In the genomic region with DNA sequence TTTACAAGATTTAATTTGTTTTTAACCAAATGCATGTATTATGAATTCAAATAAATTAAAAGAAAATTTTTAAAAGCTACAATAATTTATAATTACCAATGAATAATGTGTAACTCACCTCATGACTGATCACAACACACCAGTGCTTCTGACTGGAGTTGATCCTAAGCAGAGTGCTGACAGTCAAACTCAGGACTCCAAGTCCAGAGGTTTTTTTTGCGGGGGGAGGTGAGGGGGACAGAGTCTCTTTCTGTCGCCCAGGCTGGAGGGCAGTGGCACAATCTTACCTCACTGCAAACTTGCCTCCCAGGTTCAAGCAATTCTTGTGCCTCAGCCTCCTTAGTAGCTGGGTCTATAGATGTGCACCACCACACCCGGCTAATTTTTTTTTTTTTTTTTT, we compare ENCODE assay signal across 1 cellular context.
TF ChIP-seq lines count a peak whose summit lies in the region.

No MANE protein-coding gene starts in this region.

TF ChIP-seq in HepG2, 621 proteins besides CTCF, POLR2A, EP300 and RAD21 (continued from another document):
- TF ChIP-seq, protein P1, sequence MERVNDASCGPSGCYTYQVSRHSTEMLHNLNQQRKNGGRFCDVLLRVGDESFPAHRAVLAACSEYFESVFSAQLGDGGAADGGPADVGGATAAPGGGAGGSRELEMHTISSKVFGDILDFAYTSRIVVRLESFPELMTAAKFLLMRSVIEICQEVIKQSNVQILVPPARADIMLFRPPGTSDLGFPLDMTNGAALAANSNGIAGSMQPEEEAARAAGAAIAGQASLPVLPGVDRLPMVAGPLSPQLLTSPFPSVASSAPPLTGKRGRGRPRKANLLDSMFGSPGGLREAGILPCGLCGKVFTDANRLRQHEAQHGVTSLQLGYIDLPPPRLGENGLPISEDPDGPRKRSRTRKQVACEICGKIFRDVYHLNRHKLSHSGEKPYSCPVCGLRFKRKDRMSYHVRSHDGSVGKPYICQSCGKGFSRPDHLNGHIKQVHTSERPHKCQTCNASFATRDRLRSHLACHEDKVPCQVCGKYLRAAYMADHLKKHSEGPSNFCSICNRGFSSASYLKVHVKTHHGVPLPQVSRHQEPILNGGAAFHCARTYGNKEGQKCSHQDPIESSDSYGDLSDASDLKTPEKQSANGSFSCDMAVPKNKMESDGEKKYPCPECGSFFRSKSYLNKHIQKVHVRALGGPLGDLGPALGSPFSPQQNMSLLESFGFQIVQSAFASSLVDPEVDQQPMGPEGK (CRISPR knock-in tag; IDR thresholded peaks at IDR 0.05): peak; percentile 54; the same call in 1 of the 2 replicates
- TF ChIP-seq, protein P2, sequence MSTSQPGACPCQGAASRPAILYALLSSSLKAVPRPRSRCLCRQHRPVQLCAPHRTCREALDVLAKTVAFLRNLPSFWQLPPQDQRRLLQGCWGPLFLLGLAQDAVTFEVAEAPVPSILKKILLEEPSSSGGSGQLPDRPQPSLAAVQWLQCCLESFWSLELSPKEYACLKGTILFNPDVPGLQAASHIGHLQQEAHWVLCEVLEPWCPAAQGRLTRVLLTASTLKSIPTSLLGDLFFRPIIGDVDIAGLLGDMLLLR (CRISPR knock-in tag; IDR thresholded peaks at IDR 0.05): no peak
- no peak for TF ChIP-seq KLF13 (CRISPR knock-in tag; IDR thresholded peaks at IDR 0.05)
- no peak for TF ChIP-seq ZNF292 (CRISPR knock-in tag; IDR thresholded peaks at IDR 0.05; ENCODE audit: borderline replicate concordance, low read depth)
- TF ChIP-seq, protein P3, sequence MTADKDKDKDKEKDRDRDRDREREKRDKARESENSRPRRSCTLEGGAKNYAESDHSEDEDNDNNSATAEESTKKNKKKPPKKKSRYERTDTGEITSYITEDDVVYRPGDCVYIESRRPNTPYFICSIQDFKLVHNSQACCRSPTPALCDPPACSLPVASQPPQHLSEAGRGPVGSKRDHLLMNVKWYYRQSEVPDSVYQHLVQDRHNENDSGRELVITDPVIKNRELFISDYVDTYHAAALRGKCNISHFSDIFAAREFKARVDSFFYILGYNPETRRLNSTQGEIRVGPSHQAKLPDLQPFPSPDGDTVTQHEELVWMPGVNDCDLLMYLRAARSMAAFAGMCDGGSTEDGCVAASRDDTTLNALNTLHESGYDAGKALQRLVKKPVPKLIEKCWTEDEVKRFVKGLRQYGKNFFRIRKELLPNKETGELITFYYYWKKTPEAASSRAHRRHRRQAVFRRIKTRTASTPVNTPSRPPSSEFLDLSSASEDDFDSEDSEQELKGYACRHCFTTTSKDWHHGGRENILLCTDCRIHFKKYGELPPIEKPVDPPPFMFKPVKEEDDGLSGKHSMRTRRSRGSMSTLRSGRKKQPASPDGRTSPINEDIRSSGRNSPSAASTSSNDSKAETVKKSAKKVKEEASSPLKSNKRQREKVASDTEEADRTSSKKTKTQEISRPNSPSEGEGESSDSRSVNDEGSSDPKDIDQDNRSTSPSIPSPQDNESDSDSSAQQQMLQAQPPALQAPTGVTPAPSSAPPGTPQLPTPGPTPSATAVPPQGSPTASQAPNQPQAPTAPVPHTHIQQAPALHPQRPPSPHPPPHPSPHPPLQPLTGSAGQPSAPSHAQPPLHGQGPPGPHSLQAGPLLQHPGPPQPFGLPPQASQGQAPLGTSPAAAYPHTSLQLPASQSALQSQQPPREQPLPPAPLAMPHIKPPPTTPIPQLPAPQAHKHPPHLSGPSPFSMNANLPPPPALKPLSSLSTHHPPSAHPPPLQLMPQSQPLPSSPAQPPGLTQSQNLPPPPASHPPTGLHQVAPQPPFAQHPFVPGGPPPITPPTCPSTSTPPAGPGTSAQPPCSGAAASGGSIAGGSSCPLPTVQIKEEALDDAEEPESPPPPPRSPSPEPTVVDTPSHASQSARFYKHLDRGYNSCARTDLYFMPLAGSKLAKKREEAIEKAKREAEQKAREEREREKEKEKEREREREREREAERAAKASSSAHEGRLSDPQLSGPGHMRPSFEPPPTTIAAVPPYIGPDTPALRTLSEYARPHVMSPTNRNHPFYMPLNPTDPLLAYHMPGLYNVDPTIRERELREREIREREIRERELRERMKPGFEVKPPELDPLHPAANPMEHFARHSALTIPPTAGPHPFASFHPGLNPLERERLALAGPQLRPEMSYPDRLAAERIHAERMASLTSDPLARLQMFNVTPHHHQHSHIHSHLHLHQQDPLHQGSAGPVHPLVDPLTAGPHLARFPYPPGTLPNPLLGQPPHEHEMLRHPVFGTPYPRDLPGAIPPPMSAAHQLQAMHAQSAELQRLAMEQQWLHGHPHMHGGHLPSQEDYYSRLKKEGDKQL (CRISPR knock-in tag; IDR thresholded peaks at IDR 0.05; ENCODE audit: low read depth): no peak
- no peak for TF ChIP-seq FOXK1 (CRISPR knock-in tag; IDR thresholded peaks at IDR 0.05; ENCODE audit: borderline replicate concordance, low read depth)
- no peak for TF ChIP-seq RAD51 (IDR thresholded peaks at IDR 0.05; ENCODE audit: borderline replicate concordance)
- TF ChIP-seq, protein P4, sequence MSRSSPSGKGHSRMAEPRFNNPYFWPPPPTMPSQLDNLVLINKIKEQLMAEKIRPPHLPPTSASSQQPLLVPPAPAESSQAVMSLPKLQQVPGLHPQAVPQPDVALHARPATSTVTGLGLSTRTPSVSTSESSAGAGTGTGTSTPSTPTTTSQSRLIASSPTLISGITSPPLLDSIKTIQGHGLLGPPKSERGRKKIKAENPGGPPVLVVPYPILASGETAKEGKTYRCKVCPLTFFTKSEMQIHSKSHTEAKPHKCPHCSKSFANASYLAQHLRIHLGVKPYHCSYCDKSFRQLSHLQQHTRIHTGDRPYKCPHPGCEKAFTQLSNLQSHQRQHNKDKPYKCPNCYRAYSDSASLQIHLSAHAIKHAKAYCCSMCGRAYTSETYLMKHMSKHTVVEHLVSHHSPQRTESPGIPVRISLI (CRISPR knock-in tag; IDR thresholded peaks at IDR 0.05; ENCODE audit: borderline replicate concordance): 0 out of 2 replicates have a peak, but pooled peaks have one; percentile 45
